In genomic region chr17:63997341-63998048, GRCh38 we compare ENCODE assay signal across 8 cellular contexts. TPM values are rescaled to one million over a fixed set of nuclear protein-coding genes. Genes with fewer than 3 reads are reported as not detected.
DNase-seq lines count a peak whose midpoint lies in the region; ATAC-seq and TF ChIP-seq lines count a peak whose summit lies in the region.

No MANE protein-coding gene starts in this region.

- no peak for DNase-seq in activated naive CD4-positive, alpha-beta T cell treated with Interleukin-2 at 50 U/mL for 16 hours
- DNase-seq in chondrocyte (ENCODE audit: low spot score), result peak; percentile 43
- DNase-seq in aorta, result peak; percentile 33 to 69
- DNase-seq in globus pallidus (ENCODE audit: low spot score), result no peak
- DNase-seq in HAP-1 (ENCODE audit: low spot score in 2 of 2), result no peak

- H3K27me3 Mint-ChIP-seq in activated naive CD4-positive, alpha-beta T cell treated with anti-CD3 and anti-CD28 coated beads, Interleukin-2, amount 50 U/mL, for 24 hours, result no peaks in the 10 kb centered on the region
- H3K27me3 Mint-ChIP-seq in chondrocyte (ENCODE audit: low read depth), result peaks cover 25% of the 10 kb centered on the region

- H3K27ac ChIP-seq in muscle layer of duodenum (ENCODE audit: low read length) (no peak overlapping the region), aorta (ENCODE audit: low read depth in 1 of 2, low read length in 2 of 2) (no peak overlapping the region)

- intact Hi-C loops in aorta (cut with DNase I), result no loop called here

- H3K4me1 ChIP-seq in muscle layer of duodenum (ENCODE audit: control insufficient read depth in 1 of 2, insufficient read depth in 2 of 2, low read length in 2 of 2) (peaks cover 0 to 16% of the 10 kb centered on the region in 2 donors), aorta (ENCODE audit: control insufficient read depth in 1 of 2, insufficient read depth in 2 of 2, low read length in 2 of 2) (no peaks in the 10 kb centered on the region), HAP-1 (no peaks in the 10 kb centered on the region)

- ATAC-seq in aorta (ENCODE audit: low FRiP score) (no peak), HG03097 (IDR thresholded peaks at IDR 0.05; ENCODE audit: low FRiP score, unreplicated experiment) (no peak)

- in situ Hi-C loops in HAP-1 (cut with MboI; ENCODE audit: low sequenced_read_pairs), result no loop called here

- H3K27ac Mint-ChIP-seq in activated naive CD4-positive, alpha-beta T cell treated with anti-CD3 and anti-CD28 coated beads, Interleukin-2, amount 50 U/mL, for 24 hours, result peak overlapping the region; percentile 68
- H3K27ac Mint-ChIP-seq in chondrocyte (ENCODE audit: unreplicated experiment), result no peak overlapping the region

- H3K4me3 ChIP-seq in muscle layer of duodenum (ENCODE audit: low read depth in 1 of 2, low read length in 2 of 2) (peak overlapping the region; percentile 63 to 73), aorta (ENCODE audit: low read length in 2 of 2) (peak overlapping the region in 1 of 2 donors; percentile 17), HAP-1 (no peak overlapping the region)

- H3K36me3 Mint-ChIP-seq in activated naive CD4-positive, alpha-beta T cell treated with anti-CD3 and anti-CD28 coated beads, Interleukin-2, amount 50 U/mL, for 24 hours, result no peaks in the 10 kb centered on the region
- H3K36me3 Mint-ChIP-seq in chondrocyte (ENCODE audit: low read depth), result no peaks in the 10 kb centered on the region

- H3K4me3 Mint-ChIP-seq in activated naive CD4-positive, alpha-beta T cell treated with anti-CD3 and anti-CD28 coated beads, Interleukin-2, amount 50 U/mL, for 24 hours, result peak overlapping the region; percentile 86
- H3K4me3 Mint-ChIP-seq in chondrocyte (ENCODE audit: unreplicated experiment), result peak overlapping the region; percentile 83

- peaks cover 42% of the 10 kb centered on the region for H3K4me1 Mint-ChIP-seq in activated naive CD4-positive, alpha-beta T cell treated with anti-CD3 and anti-CD28 coated beads, Interleukin-2, amount 50 U/mL, for 24 hours
- H3K4me1 Mint-ChIP-seq in chondrocyte (ENCODE audit: low read depth), result peaks cover 6% of the 10 kb centered on the region

- 20% methylated on average over 19 of the region's 19 CpGs for WGBS in aorta, 2 donors

- H3K9me3 ChIP-seq in muscle layer of duodenum (ENCODE audit: control insufficient read depth in 1 of 2, low read length in 2 of 2), result no peaks in the 10 kb centered on the region
- H3K9me3 ChIP-seq in aorta (ENCODE audit: control insufficient read depth, low read length), result no peaks in the 10 kb centered on the region
- no peaks in the 10 kb centered on the region for H3K9me3 ChIP-seq in HAP-1

- H3K27me3 ChIP-seq in muscle layer of duodenum (ENCODE audit: low read depth, low read length) (peaks cover 14% of the 10 kb centered on the region), aorta (ENCODE audit: control insufficient read depth in 1 of 2, insufficient read depth in 2 of 2, low read length in 1 of 2) (no peaks in the 10 kb centered on the region), HAP-1 (ENCODE audit: low read depth) (peaks cover 18% of the 10 kb centered on the region)

- no peaks in the 10 kb centered on the region for H3K9me3 Mint-ChIP-seq in activated naive CD4-positive, alpha-beta T cell treated with anti-CD3 and anti-CD28 coated beads, Interleukin-2, amount 50 U/mL, for 24 hours
- no peaks in the 10 kb centered on the region for H3K9me3 Mint-ChIP-seq in chondrocyte (ENCODE audit: low read depth)

- no peaks in the 10 kb centered on the region for H3K36me3 ChIP-seq in muscle layer of duodenum (ENCODE audit: control insufficient read depth in 1 of 2, insufficient read depth in 2 of 2, low read length in 2 of 2)
- H3K36me3 ChIP-seq in aorta (ENCODE audit: control insufficient read depth in 1 of 2, insufficient read depth in 2 of 2, low read length in 1 of 2), result no peaks in the 10 kb centered on the region
- H3K36me3 ChIP-seq in HAP-1 (replicated peaks), result no peaks in the 10 kb centered on the region

- TF ChIP-seq CTCF in chondrocyte (IDR thresholded peaks at IDR 0.05), result no peak

RNA-seq across cellular contexts. Expression of gene PRR29, which starts 0.7 kb away (rescaled TPM):
- total RNA-seq in chondrocyte (0.28 to 0.35 TPM in 2 of 3 replicates, not detected in the other), aorta (under 1 TPM; 0.62 to 0.84 TPM)
- under 1 TPM in 1 of 2 donors, not detected in 1; 0.10 TPM for polyA plus RNA-seq in aorta

RNA-seq across cellular contexts. Expression of gene ICAM2, which starts 22.9 kb away (rescaled TPM):
- total RNA-seq in chondrocyte (not detected in 3 replicates), aorta (10 to 100 TPM; 24.9 to 36.0 TPM)
- 1 to 10 TPM; 3.9 to 9.7 TPM for polyA plus RNA-seq in aorta

RNA-seq across cellular contexts. Expression of gene SCN4A, which starts 24.8 kb away (rescaled TPM):
- not detected in 3 replicates for total RNA-seq in chondrocyte
- total RNA-seq in aorta, result 1 to 10 TPM; 1.5 to 3.2 TPM
- under 1 TPM in 1 of 2 donors, not detected in 1; 0.03 TPM for polyA plus RNA-seq in aorta

Comparison
In these comparisons a context has a peak if more than half of its experiments do, and no peak if none do; other contexts are left out.
1. DNase-seq: peak in chondrocyte (single experiment) and aorta (2 of 2); none in activated naive CD4-positive, alpha-beta T cell treated with Interleukin-2 at 50 U/mL for 16 hours (single experiment), globus pallidus (single experiment) and HAP-1 (0 of 2).
2. RNA of gene ICAM2, which starts 22.9 kb away (total RNA-seq): 24.9 to 36.0 TPM in aorta; not detected in chondrocyte; every median in the first group is over 10 times any median in the second.